Comparison of ENCODE assay signal across 35 cellular contexts in the genomic region with DNA sequence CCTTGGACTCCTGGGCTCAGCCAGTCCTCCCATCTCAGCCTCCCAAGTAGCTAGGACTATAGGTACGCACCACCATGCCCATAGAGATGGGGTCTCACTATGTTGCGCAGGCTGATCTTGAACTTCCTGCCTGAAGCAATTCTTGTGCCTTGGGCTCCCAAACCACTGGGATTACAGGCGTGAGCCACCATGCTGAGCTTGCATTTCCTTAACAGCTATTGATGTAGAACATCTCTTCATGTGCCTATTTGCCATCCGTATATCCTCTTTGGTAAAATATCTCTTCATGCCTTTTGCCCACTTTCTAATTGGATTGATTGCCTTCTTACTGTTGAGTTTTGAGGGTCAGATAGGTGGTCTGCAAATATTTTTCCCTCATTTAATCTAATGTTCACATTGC.
"Had no signal": no experiment of that assay in that cellular context is flagged by ENCODE, and none has a peak within 500 bp of the region (broad histone marks: within the 10 kb centered on the region; RNA-seq: fewer than 3 reads in every experiment).

No MANE protein-coding gene starts in this region.

- H3K9me3 ChIP-seq: ascending aorta had no signal

- H3K27ac ChIP-seq: ascending aorta, cardiac muscle cell, VCaP had no signal

- H3K4me3 ChIP-seq: ascending aorta, cardiac muscle cell had no signal

- H3K4me3 Mint-ChIP-seq: activated B cell treated with CpG ODN at 0.5 μM for 24 hours; activated CD4-positive, alpha-beta memory T cell treated with anti-CD3 and anti-CD28 coated beads for 36 hours; activated CD4-positive, alpha-beta T cell treated with anti-CD3 and anti-CD28 coated beads, Interleukin-2, amount 10 ng/mL, durations not matched to agents 24 days and 14 days; activated CD8-positive, alpha-beta T cell treated with anti-CD3 and anti-CD28 coated beads for 36 hours; activated naive CD4-positive, alpha-beta T cell treated with anti-CD3 and anti-CD28 coated beads, Interleukin-2, amount 10 ng/mL, durations not matched to agents 7 days and 5 days; activated naive CD4-positive, alpha-beta T cell treated with anti-CD3 and anti-CD28 coated beads, Interleukin-2, amount 50 U/mL, for 24 hours; activated naive CD8-positive, alpha-beta T cell; activated naive CD8-positive, alpha-beta T cell treated with anti-CD3 and anti-CD28 coated beads, Interleukin-2, amount 10 ng/mL, durations not matched to agents 7 days and 5 days; activated naive CD8-positive, alpha-beta T cell treated with anti-CD3 and anti-CD28 coated beads, Interleukin-2, amount 50 U/mL, for 24 hours; activated T-cell treated with anti-CD3 and anti-CD28 coated beads, Interleukin-2, amount 50 U/mL, for 4 hours; brain; central memory CD8-positive, alpha-beta T cell; T-helper 1 cell treated with Interleukin-12 subunit alpha and Interleukin-12 subunit beta and Interleukin-4 antibody, amounts not matched to agents 30 μg/mL and 1 μg/mL, for 36 hours; T-helper 2 cell treated with Interferon-gamma antibody and Interleukin-4, amounts not matched to agents 5 μg/mL and 100 μg/mL, for 36 hours had no signal

- H3K27ac Mint-ChIP-seq: activated B cell treated with CpG ODN at 0.5 μM for 24 hours; activated CD4-positive, alpha-beta memory T cell treated with anti-CD3 and anti-CD28 coated beads for 36 hours; activated CD4-positive, alpha-beta T cell treated with anti-CD3 and anti-CD28 coated beads, Interleukin-2, amount 10 ng/mL, durations not matched to agents 24 days and 14 days; activated CD8-positive, alpha-beta T cell treated with anti-CD3 and anti-CD28 coated beads for 36 hours; activated naive CD4-positive, alpha-beta T cell treated with anti-CD3 and anti-CD28 coated beads, Interleukin-2, amount 10 ng/mL, durations not matched to agents 7 days and 5 days; activated naive CD8-positive, alpha-beta T cell; activated naive CD8-positive, alpha-beta T cell treated with anti-CD3 and anti-CD28 coated beads, Interleukin-2, amount 10 ng/mL, durations not matched to agents 7 days and 5 days; activated naive CD8-positive, alpha-beta T cell treated with anti-CD3 and anti-CD28 coated beads, Interleukin-2, amount 50 U/mL, for 24 hours; activated T-helper 2 cell treated with anti-CD3 and anti-CD28 coated beads, Interferon-gamma antibody, Interleukin-2, Interleukin-4, amounts not matched to agents 10 μg/mL and 5 μg/mL and 100 μg/mL, durations not matched to agents 14 hours and 24 hours and 36 hours; brain; T-helper 1 cell treated with Interleukin-12 subunit alpha and Interleukin-12 subunit beta and Interleukin-4 antibody, amounts not matched to agents 30 μg/mL and 1 μg/mL, for 36 hours; T-helper 2 cell treated with Interferon-gamma antibody and Interleukin-4, amounts not matched to agents 5 μg/mL and 100 μg/mL, for 36 hours had no signal

- H3K27me3 Mint-ChIP-seq: activated B cell treated with CpG ODN at 0.5 μM for 24 hours; activated naive CD4-positive, alpha-beta T cell treated with anti-CD3 and anti-CD28 coated beads, Interleukin-2, amount 50 U/mL, for 24 hours; activated naive CD8-positive, alpha-beta T cell had no signal

- H3K27me3 ChIP-seq: ascending aorta had no signal

- DNase-seq: activated B cell treated with CpG ODN at 0.5 μM for 24 hours; activated CD4-positive, alpha-beta memory T cell treated with anti-CD3 and anti-CD28 coated beads for 36 hours; activated CD4-positive, alpha-beta T cell treated with anti-CD3 and anti-CD28 coated beads for 4 hours; activated CD4-positive, alpha-beta T cell treated with anti-CD3 and anti-CD28 coated beads, Interleukin-2, amount 10 ng/mL, durations not matched to agents 24 days and 14 days; activated CD4-positive, alpha-beta T cell treated with anti-CD3 and anti-CD28 coated beads, Interleukin-2, amount 50 U/mL, for 1 hour; activated CD4-positive, alpha-beta T cell treated with anti-CD3 and anti-CD28 coated beads, Interleukin-2, amount 50 U/mL, for 4 hours; activated CD4-positive, CD25-positive, alpha-beta regulatory T cell treated with anti-CD3 and anti-CD28 coated beads, Interleukin-2, amount 50 U/mL, for 72 hours; activated CD8-positive, alpha-beta T cell treated with anti-CD3 and anti-CD28 coated beads for 36 hours; activated effector memory CD4-positive, alpha-beta T cell treated with Interleukin-2 at 50 U/mL for 16 hours; activated gamma-delta T cell; activated naive CD4-positive, alpha-beta T cell treated with anti-CD3 and anti-CD28 coated beads, Interleukin-2, amount 10 ng/mL, durations not matched to agents 7 days and 5 days; activated naive CD4-positive, alpha-beta T cell treated with Interleukin-2 at 50 U/mL for 16 hours; activated naive CD8-positive, alpha-beta T cell treated with anti-CD3 and anti-CD28 coated beads, Interleukin-2, amount 10 ng/mL, durations not matched to agents 7 days and 5 days; activated naive CD8-positive, alpha-beta T cell treated with anti-CD3 and anti-CD28 coated beads, Interleukin-2, amount 50 U/mL, for 24 hours; activated T-cell treated with anti-CD3 and anti-CD28 coated beads for 4 hours; activated T-cell treated with anti-CD3 and anti-CD28 coated beads, Interleukin-2, amount 50 U/mL, for 1 hour; activated T-cell treated with anti-CD3 and anti-CD28 coated beads, Interleukin-2, amount 50 U/mL, for 4 hours; amygdala; anterior cingulate cortex; caudate nucleus; T-helper 1 cell; T-helper 2 cell; T-helper 9 cell had no signal

- ATAC-seq: activated CD8-positive, alpha-beta T cell treated with anti-CD3 and anti-CD28 coated beads for 36 hours; activated naive CD8-positive, alpha-beta T cell treated with anti-CD3 and anti-CD28 coated beads, Interleukin-2, amount 50 U/mL, for 24 hours; activated T-cell treated with anti-CD3 and anti-CD28 coated beads, Interleukin-2, amount 50 U/mL, for 4 hours had no signal

- H3K4me1 Mint-ChIP-seq: brain had no signal

- H3K9me3 Mint-ChIP-seq: activated B cell treated with CpG ODN at 0.5 μM for 24 hours; activated CD4-positive, alpha-beta memory T cell treated with anti-CD3 and anti-CD28 coated beads for 36 hours; activated CD4-positive, alpha-beta T cell treated with anti-CD3 and anti-CD28 coated beads, Interleukin-2, amount 10 ng/mL, durations not matched to agents 24 days and 14 days; activated CD8-positive, alpha-beta T cell treated with anti-CD3 and anti-CD28 coated beads for 36 hours; activated naive CD4-positive, alpha-beta T cell treated with anti-CD3 and anti-CD28 coated beads, Interleukin-2, amount 10 ng/mL, durations not matched to agents 7 days and 5 days; activated naive CD4-positive, alpha-beta T cell treated with anti-CD3 and anti-CD28 coated beads, Interleukin-2, amount 50 U/mL, for 24 hours; activated naive CD8-positive, alpha-beta T cell treated with anti-CD3 and anti-CD28 coated beads, Interleukin-2, amount 50 U/mL, for 24 hours; activated T-cell treated with anti-CD3 and anti-CD28 coated beads, Interleukin-2, amount 50 U/mL, for 4 hours; activated T-helper 2 cell treated with anti-CD3 and anti-CD28 coated beads, Interferon-gamma antibody, Interleukin-2, Interleukin-4, amounts not matched to agents 10 μg/mL and 5 μg/mL and 100 μg/mL, durations not matched to agents 14 hours and 24 hours and 36 hours; central memory CD8-positive, alpha-beta T cell; T-helper 1 cell treated with Interleukin-12 subunit alpha and Interleukin-12 subunit beta and Interleukin-4 antibody, amounts not matched to agents 30 μg/mL and 1 μg/mL, for 36 hours; T-helper 2 cell treated with Interferon-gamma antibody and Interleukin-4, amounts not matched to agents 5 μg/mL and 100 μg/mL, for 36 hours had no signal

- H3K4me1 ChIP-seq: ascending aorta had no signal

- H3K36me3 Mint-ChIP-seq: activated CD4-positive, alpha-beta memory T cell treated with anti-CD3 and anti-CD28 coated beads for 36 hours; activated naive CD4-positive, alpha-beta T cell treated with anti-CD3 and anti-CD28 coated beads, Interleukin-2, amount 10 ng/mL, durations not matched to agents 7 days and 5 days; activated naive CD4-positive, alpha-beta T cell treated with anti-CD3 and anti-CD28 coated beads, Interleukin-2, amount 50 U/mL, for 24 hours; activated naive CD8-positive, alpha-beta T cell; brain had no signal

- H3K36me3 ChIP-seq: ascending aorta, cardiac muscle cell had no signal

- FAIRE-seq: bronchial epithelial cell, TTC549 had no signal
